Comparison of ENCODE assay signal across 25 cellular contexts in genomic region chr5:136427421-136427820, GRCh38.
"Had no signal": no experiment of that assay in that cellular context is flagged by ENCODE, and none has a peak within 500 bp of the region (broad histone marks: within the 10 kb centered on the region; RNA-seq: fewer than 3 reads in every experiment).

No MANE protein-coding gene starts in this region.

- H3K4me3 ChIP-seq: left ventricle myocardium inferior, lung, neural progenitor cell, skin epidermis, tibial nerve, uterus had no signal

- ATAC-seq: natural killer cell; right cardiac atrium; sciatic nerve; stimulated activated memory B cell treated with anti-CD40 and anti-IgM and Interleukin-4, amounts not matched to agents 10 μg/mL and 1 μg/mL and 100 μg/mL, for 72 hours; stimulated activated naive CD8-positive, alpha-beta T cell treated with anti-CD3 and anti-CD28 coated beads, Interleukin-15, amount 100 ng/mL, for 72 hours had no signal

- DNase-seq: hippocampal formation; kidney glomerular epithelial cell; left ventricle myocardium inferior; mesendoderm; naive B cell; natural killer cell; nephron progenitor cell; occipital lobe; retina; right cardiac atrium; stimulated activated CD4-positive, alpha-beta T cell treated with anti-CD3 and anti-CD28 coated beads, Interleukin-12 subunit alpha, Interleukin-12 subunit beta, amount 100 ng/mL, for 4 hours; stimulated activated CD4-positive, alpha-beta T cell treated with anti-CD3 and anti-CD28 coated beads, Interleukin-15, amount 100 ng/mL, for 24 hours; stimulated activated CD4-positive, alpha-beta T cell treated with anti-CD3 and anti-CD28 coated beads, Interleukin-2, amount 100 ng/mL, for 48 hours; stimulated activated CD4-positive, alpha-beta T cell treated with anti-CD3 and anti-CD28 coated beads, Interleukin-4, amount 100 ng/mL, for 4 hours; stimulated activated CD8-positive, alpha-beta memory T cell treated with anti-CD3 and anti-CD28 coated beads, Interleukin-4, amount 100 ng/mL, for 48 hours; stimulated activated naive CD4-positive, alpha-beta T cell treated with Interleukin-2 at 50 U/mL for 16 hours; stimulated activated naive CD8-positive, alpha-beta T cell treated with anti-CD3 and anti-CD28 coated beads, Interleukin-15, amount 100 ng/mL, for 72 hours; substantia nigra; uterus had no signal
